ENCODE assay signal across 29 cellular contexts in the genomic region with DNA sequence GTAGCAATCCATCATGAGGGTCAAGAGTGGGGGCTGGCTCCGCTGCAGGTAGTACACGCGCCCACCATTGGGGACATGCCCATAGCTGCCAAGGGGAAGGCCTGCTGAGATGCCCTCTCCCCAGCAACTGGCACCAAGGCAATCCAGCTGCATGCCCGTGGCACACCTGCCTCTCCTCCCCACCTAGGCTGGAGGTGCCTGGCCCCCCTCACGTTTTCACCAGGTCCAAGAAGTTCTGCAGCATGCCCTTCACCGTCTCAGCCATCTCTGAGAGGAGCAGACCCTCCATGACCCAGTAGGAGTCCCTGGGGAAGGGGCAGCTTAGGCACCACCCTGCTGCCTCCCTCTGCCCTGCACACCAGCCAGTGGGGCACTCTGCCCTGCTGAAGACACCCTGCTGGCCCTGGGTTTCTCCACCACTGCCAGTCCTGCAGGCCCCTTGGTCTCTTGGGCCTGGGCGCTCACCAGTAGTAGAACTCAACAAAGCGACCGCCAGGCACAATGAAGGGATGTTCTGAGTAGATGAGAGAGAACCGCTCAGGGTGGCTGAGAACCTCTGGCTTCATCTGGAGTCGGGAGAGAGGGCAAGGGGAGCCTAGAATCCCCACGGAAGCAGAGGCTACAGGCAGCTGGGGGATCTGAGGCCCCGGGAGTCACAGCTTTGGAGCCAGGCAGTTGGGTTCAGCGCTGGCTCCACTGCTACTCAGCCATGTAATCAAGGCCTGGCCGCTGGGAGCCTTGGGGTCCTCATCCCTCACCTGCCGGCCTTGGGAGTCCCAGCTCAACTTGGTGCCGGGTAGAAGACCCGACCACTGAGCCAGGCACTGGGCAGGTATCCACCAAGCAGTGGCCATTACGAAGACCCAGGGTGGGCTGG. TPM values are rescaled to one million over a fixed set of nuclear protein-coding genes. Genes with fewer than 3 reads are reported as not detected.
"Had no signal": no experiment of that assay in that cellular context is flagged by ENCODE, and none has a peak within 500 bp of the region (broad histone marks: within the 10 kb centered on the region; RNA-seq: fewer than 3 reads in every experiment).

No MANE protein-coding gene starts in this region.

- H3K4me3 ChIP-seq: heart left ventricle, pancreas, skin epidermis, stomach, thoracic aorta, upper lobe of right lung had no signal

- DNase-seq: activated CD4-positive, alpha-beta T cell treated with anti-CD3 and anti-CD28 coated beads, Interleukin-2, amount 50 U/mL, for 4 hours; activated CD8-positive, alpha-beta memory T cell treated with anti-CD3 and anti-CD28 coated beads for 24 hours; activated CD8-positive, alpha-beta memory T cell treated with anti-CD3 and anti-CD28 coated beads, Interleukin-2, amount 50 U/mL, for 4 hours; activated naive CD4-positive, alpha-beta T cell treated with anti-CD3 and anti-CD28 coated beads for 36 hours; activated naive CD8-positive, alpha-beta T cell treated with anti-CD3 and anti-CD28 coated beads, Interleukin-2, amount 10 ng/mL, durations not matched to agents 7 days and 5 days; activated T-cell treated with anti-CD3 and anti-CD28 coated beads, Interleukin-2, amount 50 U/mL, for 4 hours; amniotic stem cell; cortex of kidney; left cardiac atrium; mesenchymal stem cell; naive thymus-derived CD4-positive, alpha-beta T cell; stimulated activated CD4-positive, alpha-beta T cell treated with anti-CD3 and anti-CD28 coated beads, Interleukin-1b, Interleukin-23, amount 100 ng/mL, for 48 hours; stomach; T-helper 9 cell; upper lobe of right lung had no signal

- ATAC-seq: activated T-cell treated with anti-CD3 and anti-CD28 coated beads, Interleukin-2, amount 50 U/mL, for 4 hours; heart left ventricle; left cardiac atrium; naive thymus-derived CD4-positive, alpha-beta T cell; pancreas; right cardiac atrium; upper lobe of right lung; WTC11 had no signal

- H3K9me3 ChIP-seq: heart left ventricle, neutrophil, pancreas, stomach, thoracic aorta, upper lobe of right lung had no signal

- H3K27me3 ChIP-seq: heart left ventricle, pancreas, upper lobe of right lung had no signal

- H3K27ac ChIP-seq: heart left ventricle, neutrophil, pancreas, skin epidermis, stomach, thoracic aorta, upper lobe of right lung had no signal

- H3K36me3 ChIP-seq: neutrophil had no signal

RNA-seq across cellular contexts. Expression of a gene that starts 17.8 kb away (rescaled TPM):
- total RNA-seq: activated naive CD4-positive, alpha-beta T cell treated with anti-CD3 and anti-CD28 coated beads for 36 hours; activated naive CD8-positive, alpha-beta T cell treated with anti-CD3 and anti-CD28 coated beads, Interleukin-2, amount 10 ng/mL, durations not matched to agents 7 days and 5 days; activated T-cell treated with anti-CD3 and anti-CD28 coated beads, Interleukin-2, amount 50 U/mL, for 4 hours; activated T-helper 2 cell treated with anti-CD3 and anti-CD28 coated beads, Interferon-gamma antibody, Interleukin-2, Interleukin-4, amounts not matched to agents 10 μg/mL and 5 μg/mL and 100 μg/mL, durations not matched to agents 14 hours and 24 hours and 36 hours; cerebellum; epithelial cell of proximal tubule; fibroblast of villous mesenchyme; heart left ventricle; left cardiac atrium; lower leg skin; naive thymus-derived CD4-positive, alpha-beta T cell; pulmonary artery endothelial cell; right cardiac atrium; T-helper 1 cell treated with Interleukin-12 subunit alpha and Interleukin-12 subunit beta and Interleukin-4 antibody, amounts not matched to agents 30 ng/mL and 1 ng/mL, for 36 hours; thoracic aorta; WTC11 had no signal
- polyA plus RNA-seq: naive thymus-derived CD4-positive, alpha-beta T cell had no signal
